Comparison of ENCODE assay signal across 14 cellular contexts in genomic region chr2:103289101-103289725, GRCh38.
DNase-seq lines count a peak whose midpoint lies in the region; ATAC-seq and TF ChIP-seq lines count a peak whose summit lies in the region.
"Had no signal": no experiment of that assay in that cellular context is flagged by ENCODE, and none has a peak within 500 bp of the region (broad histone marks: within the 10 kb centered on the region; RNA-seq: fewer than 3 reads in every experiment).

No MANE protein-coding gene starts in this region.

- H3K9me3 Mint-ChIP-seq in brain, result no peaks in the 10 kb centered on the region
- no peaks in the 10 kb centered on the region for H3K9me3 Mint-ChIP-seq in activated T-helper 1 cell treated with anti-CD3 and anti-CD28 coated beads, Interleukin-12 subunit alpha, Interleukin-12 subunit beta, Interleukin-2, Interleukin-4 antibody, amounts not matched to agents 30 ng/mL and 10 ng/mL and 1 ng/mL, durations not matched to agents 14 hours and 24 hours and 36 hours

- DNase-seq in DMS53 (lab: John Stamatoyannopoulos, UW), result peak; percentile 71
- peak; percentile 2 for DNase-seq in NCI-H226
- no peak for DNase-seq in activated T-helper 1 cell treated with anti-CD3 and anti-CD28 coated beads, Interleukin-12 subunit alpha, Interleukin-12 subunit beta, Interleukin-2, Interleukin-4 antibody, amounts not matched to agents 30 ng/mL and 10 ng/mL and 1 ng/mL, durations not matched to agents 14 hours and 24 hours and 36 hours (ENCODE audit: low spot score)
- DNase-seq: left ventricle myocardium superior; MM.1S; pancreas; stimulated activated CD4-positive, alpha-beta T cell treated with anti-CD3 and anti-CD28 coated beads, Interleukin-4, amount 100 ng/mL, for 4 hours; T1000 had no signal

- H3K27ac ChIP-seq in parathyroid adenoma, result no peak overlapping the region
- H3K27ac ChIP-seq: gastroesophageal sphincter, pancreas had no signal

- no peaks in the 10 kb centered on the region for H3K4me1 ChIP-seq in parathyroid adenoma
- H3K4me1 ChIP-seq: gastroesophageal sphincter, pancreas had no signal

- no peak overlapping the region for H3K4me3 ChIP-seq in parathyroid adenoma (ENCODE audit: low read depth, low read length)
- H3K4me3 ChIP-seq: gastroesophageal sphincter, pancreas had no signal

- no peaks in the 10 kb centered on the region for H3K36me3 Mint-ChIP-seq in brain
- H3K36me3 Mint-ChIP-seq in activated T-helper 1 cell treated with anti-CD3 and anti-CD28 coated beads, Interleukin-12 subunit alpha, Interleukin-12 subunit beta, Interleukin-2, Interleukin-4 antibody, amounts not matched to agents 30 ng/mL and 10 ng/mL and 1 ng/mL, durations not matched to agents 14 hours and 24 hours and 36 hours (ENCODE audit: low read depth), result no peaks in the 10 kb centered on the region

- no peaks in the 10 kb centered on the region for H3K36me3 ChIP-seq in parathyroid adenoma (ENCODE audit: control insufficient read depth, insufficient read depth, low read length)
- H3K36me3 ChIP-seq: gastroesophageal sphincter, pancreas had no signal

- no peaks in the 10 kb centered on the region for H3K27me3 ChIP-seq in parathyroid adenoma (ENCODE audit: control insufficient read depth, insufficient read depth, low read length)
- H3K27me3 ChIP-seq: pancreas had no signal

- no peaks in the 10 kb centered on the region for H3K27me3 Mint-ChIP-seq in brain
- H3K27me3 Mint-ChIP-seq in activated T-helper 1 cell treated with anti-CD3 and anti-CD28 coated beads, Interleukin-12 subunit alpha, Interleukin-12 subunit beta, Interleukin-2, Interleukin-4 antibody, amounts not matched to agents 30 ng/mL and 10 ng/mL and 1 ng/mL, durations not matched to agents 14 hours and 24 hours and 36 hours (ENCODE audit: insufficient read depth), result peaks cover 6% of the 10 kb centered on the region

- no peak overlapping the region for H2AFZ ChIP-seq in parathyroid adenoma

- H3K27ac Mint-ChIP-seq in brain, result peak overlapping the region; percentile 59 to 92 (median 78)
- no peak overlapping the region for H3K27ac Mint-ChIP-seq in activated T-helper 1 cell treated with anti-CD3 and anti-CD28 coated beads, Interleukin-12 subunit alpha, Interleukin-12 subunit beta, Interleukin-2, Interleukin-4 antibody, amounts not matched to agents 30 ng/mL and 10 ng/mL and 1 ng/mL, durations not matched to agents 14 hours and 24 hours and 36 hours

- ATAC-seq in HG03039 (IDR thresholded peaks at IDR 0.05; ENCODE audit: unreplicated experiment), result no peak
- ATAC-seq in GM18858 (IDR thresholded peaks at IDR 0.05; ENCODE audit: unreplicated experiment), result no peak
- ATAC-seq in HG02973 (IDR thresholded peaks at IDR 0.05; ENCODE audit: unreplicated experiment), result no peak
- ATAC-seq: gastroesophageal sphincter, left ventricle myocardium superior, pancreas had no signal

- H3K4me2 ChIP-seq in parathyroid adenoma (ENCODE audit: low read length), result no peak overlapping the region

- no peaks in the 10 kb centered on the region for H3K79me2 ChIP-seq in parathyroid adenoma

- peak overlapping the region in 4 of 5 experiments; percentile 3 to 81 (median 46) for H3K4me3 Mint-ChIP-seq in brain
- no peak overlapping the region for H3K4me3 Mint-ChIP-seq in activated T-helper 1 cell treated with anti-CD3 and anti-CD28 coated beads, Interleukin-12 subunit alpha, Interleukin-12 subunit beta, Interleukin-2, Interleukin-4 antibody, amounts not matched to agents 30 ng/mL and 10 ng/mL and 1 ng/mL, durations not matched to agents 14 hours and 24 hours and 36 hours

- TF ChIP-seq CTCF in brain (conservative IDR thresholded peaks at IDR 0.05) (peak; percentile 52 to 71), parathyroid adenoma (IDR thresholded peaks at IDR 0.05) (peak; percentile 16)

- H3K9ac ChIP-seq in parathyroid adenoma, result no peak overlapping the region

- intact Hi-C loops in activated T-helper 1 cell treated with anti-CD3 and anti-CD28 coated beads, Interleukin-12 subunit alpha, Interleukin-12 subunit beta, Interleukin-2, Interleukin-4 antibody, amounts not matched to agents 30 ng/mL and 10 ng/mL and 1 ng/mL, durations not matched to agents 14 hours and 24 hours and 36 hours (cut with micrococcal nuclease), result no loop called here

- H3K4me1 Mint-ChIP-seq in brain, result peaks cover 92% of the 10 kb centered on the region
- H3K4me1 Mint-ChIP-seq in activated T-helper 1 cell treated with anti-CD3 and anti-CD28 coated beads, Interleukin-12 subunit alpha, Interleukin-12 subunit beta, Interleukin-2, Interleukin-4 antibody, amounts not matched to agents 30 ng/mL and 10 ng/mL and 1 ng/mL, durations not matched to agents 14 hours and 24 hours and 36 hours (ENCODE audit: low read depth), result no peaks in the 10 kb centered on the region

- H3K9me3 ChIP-seq in parathyroid adenoma (ENCODE audit: control insufficient read depth, low read length), result no peaks in the 10 kb centered on the region
- H3K9me3 ChIP-seq: gastroesophageal sphincter, pancreas had no signal
